ENCODE assay signal across 27 cellular contexts in genomic region chr12:61920230-61920629, GRCh38.
"Had no signal": no experiment of that assay in that cellular context is flagged by ENCODE, and none has a peak within 500 bp of the region (broad histone marks: within the 10 kb centered on the region; RNA-seq: fewer than 3 reads in every experiment).

No MANE protein-coding gene starts in this region.

- FAIRE-seq: urothelium cell line had no signal

- ATAC-seq: stimulated activated effector memory CD8-positive, alpha-beta T cell treated with anti-CD3 and anti-CD28 coated beads, Interleukin-12 subunit alpha, Interleukin-12 subunit beta, amount 100 ng/mL, for 72 hours; stimulated activated memory B cell treated with anti-CD40 and anti-IgM and Interleukin-4, amounts not matched to agents 10 μg/mL and 1 μg/mL and 100 μg/mL, for 72 hours; stimulated activated naive B cell treated with anti-CD40 and anti-IgM and Interleukin-4, amounts not matched to agents 10 μg/mL and 1 μg/mL and 100 μg/mL, for 72 hours; stimulated activated naive CD8-positive, alpha-beta T cell treated with anti-CD3 and anti-CD28 coated beads, Interleukin-15, amount 100 ng/mL, for 72 hours; stimulated activated naive CD8-positive, alpha-beta T cell treated with anti-CD3 and anti-CD28 coated beads, Interleukin-15, Interleukin-2, amounts not matched to agents 100 U/mL and 50 U/mL, for 24 hours; upper lobe of right lung had no signal

- H3K4me3 ChIP-seq: stomach, suprapubic skin, testis, thoracic aorta, thyroid gland, tibial artery, tibial nerve, transverse colon, upper lobe of left lung, upper lobe of right lung, uterus, vagina had no signal

- DNase-seq: stimulated activated CD4-positive, alpha-beta T cell treated with anti-CD3 and anti-CD28 coated beads, Interleukin-2, amount 100 ng/mL, for 48 hours; stimulated activated CD4-positive, alpha-beta T cell treated with anti-CD3 and anti-CD28 coated beads, Interleukin-4, amount 100 ng/mL, for 1 hour; stimulated activated CD4-positive, alpha-beta T cell treated with anti-CD3 and anti-CD28 coated beads, Interleukin-4, amount 100 ng/mL, for 24 hours; stimulated activated CD4-positive, alpha-beta T cell treated with anti-CD3 and anti-CD28 coated beads, Interleukin-4, amount 100 ng/mL, for 4 hours; stimulated activated CD8-positive, alpha-beta memory T cell treated with anti-CD3 and anti-CD28 coated beads, Interleukin-4, amount 100 ng/mL, for 48 hours; stimulated activated naive B cell treated with anti-CD40 and anti-IgM and Interleukin-4, amounts not matched to agents 10 μg/mL and 1 μg/mL and 100 μg/mL, for 72 hours; stimulated activated naive CD4-positive, alpha-beta T cell; stimulated activated naive CD4-positive, alpha-beta T cell treated with Interleukin-2 at 50 U/mL for 16 hours; stimulated activated naive CD8-positive, alpha-beta T cell treated with anti-CD3 and anti-CD28 coated beads, Interleukin-15, amount 100 ng/mL, for 72 hours; stimulated activated naive CD8-positive, alpha-beta T cell treated with anti-CD3 and anti-CD28 coated beads, Interleukin-15, Interleukin-2, amounts not matched to agents 100 U/mL and 50 U/mL, for 24 hours; stomach; substantia nigra; testis; thyroid gland; tibial artery; transverse colon; trophoblast cell; upper lobe of left lung; upper lobe of right lung; uterus had no signal

- H3K36me3 ChIP-seq: stomach, suprapubic skin, thoracic aorta, thyroid gland, tibial artery, tibial nerve, transverse colon, upper lobe of left lung, upper lobe of right lung, uterus, vagina had no signal

- H3K9me3 ChIP-seq: stomach, testis, thoracic aorta, thyroid gland, tibial artery, tibial nerve, transverse colon, upper lobe of left lung, upper lobe of right lung, uterus, vagina had no signal

- H3K27ac ChIP-seq: stomach, suprapubic skin, testis, thoracic aorta, thyroid gland, tibial artery, tibial nerve, transverse colon, upper lobe of left lung, upper lobe of right lung, uterus, vagina had no signal

- H3K27me3 ChIP-seq: stomach, suprapubic skin, testis, thyroid gland, tibial artery, tibial nerve, transverse colon, upper lobe of left lung, upper lobe of right lung, uterus, vagina had no signal

- H3K4me1 ChIP-seq: stomach, suprapubic skin, testis, thyroid gland, tibial artery, tibial nerve, transverse colon, upper lobe of left lung, upper lobe of right lung, uterus, vagina had no signal
